ENCODE assay signal across 24 cellular contexts in the genomic region with DNA sequence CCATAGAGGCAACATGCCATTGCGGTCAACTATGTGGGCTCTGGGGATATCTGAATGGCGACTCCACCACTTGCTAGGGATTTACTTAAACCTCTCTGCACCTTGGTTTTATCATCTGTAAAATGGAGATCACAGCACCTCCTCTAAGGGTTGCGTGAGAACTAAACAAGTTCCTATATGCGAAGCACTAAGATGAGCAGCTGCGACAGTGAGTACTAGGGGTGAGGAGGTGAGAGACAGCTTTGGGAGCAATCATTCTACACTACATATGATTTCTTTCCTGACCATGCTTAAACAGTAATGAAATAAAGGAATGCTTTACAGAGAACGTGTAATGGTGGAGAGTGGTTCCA.
DNase-seq lines count a peak whose midpoint lies in the region; ATAC-seq and TF ChIP-seq lines count a peak whose summit lies in the region.
"Had no signal": no experiment of that assay in that cellular context is flagged by ENCODE, and none has a peak within 500 bp of the region (broad histone marks: within the 10 kb centered on the region; RNA-seq: fewer than 3 reads in every experiment).

No MANE protein-coding gene starts in this region.

- no peaks in the 10 kb centered on the region for H3K27me3 ChIP-seq in naive thymus-derived CD4-positive, alpha-beta T cell (ENCODE audit: control insufficient read depth in 2 of 2, insufficient read depth in 2 of 2, low read length in 2 of 2)
- H3K27me3 ChIP-seq in tibial artery, result no peaks in the 10 kb centered on the region
- no peaks in the 10 kb centered on the region for H3K27me3 ChIP-seq in BE2C
- H3K27me3 ChIP-seq: ascending aorta, Peyer's patch, right lobe of liver, SJSA1 had no signal

- H3K4me3 Mint-ChIP-seq in activated naive CD4-positive, alpha-beta T cell treated with anti-CD3 and anti-CD28 coated beads, Interleukin-2, amount 50 U/mL, for 24 hours, result peak overlapping the region; percentile 56
- no peak overlapping the region for H3K4me3 Mint-ChIP-seq in activated naive CD4-positive, alpha-beta T cell treated with anti-CD3 and anti-CD28 coated beads, Interleukin-2, amount 10 ng/mL, durations not matched to agents 7 days and 5 days
- no peak overlapping the region for H3K4me3 Mint-ChIP-seq in activated naive CD8-positive, alpha-beta T cell treated with anti-CD3 and anti-CD28 coated beads, Interleukin-2, amount 50 U/mL, for 24 hours
- H3K4me3 Mint-ChIP-seq in naive thymus-derived CD4-positive, alpha-beta T cell, result peak overlapping the region; percentile 43 to 80 (median 58)
- H3K4me3 Mint-ChIP-seq: activated CD4-positive, alpha-beta T cell treated with anti-CD3 and anti-CD28 coated beads for 36 hours; activated CD8-positive, alpha-beta memory T cell treated with anti-CD3 and anti-CD28 coated beads, Interleukin-2, amount 10 ng/mL, durations not matched to agents 7 days and 5 days had no signal

- H3K9me3 Mint-ChIP-seq in activated naive CD4-positive, alpha-beta T cell treated with anti-CD3 and anti-CD28 coated beads, Interleukin-2, amount 50 U/mL, for 24 hours, result no peaks in the 10 kb centered on the region
- H3K9me3 Mint-ChIP-seq in activated naive CD4-positive, alpha-beta T cell treated with anti-CD3 and anti-CD28 coated beads, Interleukin-2, amount 10 ng/mL, durations not matched to agents 7 days and 5 days, result no peaks in the 10 kb centered on the region
- H3K9me3 Mint-ChIP-seq in activated naive CD8-positive, alpha-beta T cell treated with anti-CD3 and anti-CD28 coated beads, Interleukin-2, amount 50 U/mL, for 24 hours, result no peaks in the 10 kb centered on the region
- H3K9me3 Mint-ChIP-seq in naive thymus-derived CD4-positive, alpha-beta T cell, result peaks cover 0 to 2% (median 0%) of the 10 kb centered on the region in 11 donors

- TF ChIP-seq CTCF in tibial artery (IDR thresholded peaks at IDR 0.05) (no peak), BE2C (IDR thresholded peaks at IDR 0.05; ENCODE audit: low read depth, low read length) (no peak)

- peak; percentile 41 for ATAC-seq in activated naive CD8-positive, alpha-beta T cell treated with anti-CD3 and anti-CD28 coated beads, Interleukin-2, amount 50 U/mL, for 24 hours
- ATAC-seq in naive thymus-derived CD4-positive, alpha-beta T cell, result peak; percentile 60
- ATAC-seq in GM19328 (IDR thresholded peaks at IDR 0.05; ENCODE audit: unreplicated experiment), result no peak
- ATAC-seq: activated CD4-positive, alpha-beta T cell treated with anti-CD3 and anti-CD28 coated beads for 36 hours; HCT116 had no signal

- no peaks in the 10 kb centered on the region for H3K36me3 Mint-ChIP-seq in activated naive CD4-positive, alpha-beta T cell treated with anti-CD3 and anti-CD28 coated beads, Interleukin-2, amount 50 U/mL, for 24 hours
- peaks cover 10% of the 10 kb centered on the region for H3K36me3 Mint-ChIP-seq in activated naive CD4-positive, alpha-beta T cell treated with anti-CD3 and anti-CD28 coated beads, Interleukin-2, amount 10 ng/mL, durations not matched to agents 7 days and 5 days
- no peaks in the 10 kb centered on the region for H3K36me3 Mint-ChIP-seq in activated naive CD8-positive, alpha-beta T cell treated with anti-CD3 and anti-CD28 coated beads, Interleukin-2, amount 50 U/mL, for 24 hours (ENCODE audit: low read depth)
- H3K36me3 Mint-ChIP-seq in naive thymus-derived CD4-positive, alpha-beta T cell, result peaks cover 0 to 4% (median 0%) of the 10 kb centered on the region in 5 donors

- peaks cover 50 to 72% of the 10 kb centered on the region in 2 donors for H3K4me1 ChIP-seq in naive thymus-derived CD4-positive, alpha-beta T cell (ENCODE audit: control insufficient read depth in 2 of 2, insufficient read depth in 2 of 2, low read length in 2 of 2)
- H3K4me1 ChIP-seq in tibial artery (peaks cover 0 to 94% (median 64%) of the 10 kb centered on the region in 4 donors), BE2C (peaks cover 30% of the 10 kb centered on the region)

- no peaks in the 10 kb centered on the region for H3K9me3 ChIP-seq in naive thymus-derived CD4-positive, alpha-beta T cell (ENCODE audit: control insufficient read depth in 2 of 3, low read length in 3 of 3)
- H3K9me3 ChIP-seq in tibial artery, result no peaks in the 10 kb centered on the region
- H3K9me3 ChIP-seq in BE2C, result no peaks in the 10 kb centered on the region
- H3K9me3 ChIP-seq: ascending aorta, left ventricle myocardium inferior, Peyer's patch, right lobe of liver, SJSA1 had no signal

- no peaks in the 10 kb centered on the region for H3K27me3 Mint-ChIP-seq in activated naive CD4-positive, alpha-beta T cell treated with anti-CD3 and anti-CD28 coated beads, Interleukin-2, amount 50 U/mL, for 24 hours
- no peaks in the 10 kb centered on the region for H3K27me3 Mint-ChIP-seq in activated naive CD4-positive, alpha-beta T cell treated with anti-CD3 and anti-CD28 coated beads, Interleukin-2, amount 10 ng/mL, durations not matched to agents 7 days and 5 days
- H3K27me3 Mint-ChIP-seq in activated naive CD8-positive, alpha-beta T cell treated with anti-CD3 and anti-CD28 coated beads, Interleukin-2, amount 50 U/mL, for 24 hours, result no peaks in the 10 kb centered on the region
- H3K27me3 Mint-ChIP-seq in naive thymus-derived CD4-positive, alpha-beta T cell, result no peaks in the 10 kb centered on the region
- H3K27me3 Mint-ChIP-seq: activated CD4-positive, alpha-beta T cell treated with anti-CD3 and anti-CD28 coated beads for 36 hours had no signal

- POLR2A ChIA-PET in naive thymus-derived CD4-positive, alpha-beta T cell (lab: Charles Lee), result interaction anchor here (0.7 kb wide), 1 partner anchor 8 kb away, joined by 3 read pairs; no protein-coding TSS in a partner anchor

- H3K27ac ChIP-seq in naive thymus-derived CD4-positive, alpha-beta T cell (ENCODE audit: low read depth, low read length), result no peak overlapping the region
- H3K27ac ChIP-seq in tibial artery, result peak overlapping the region; percentile 9 to 28
- H3K27ac ChIP-seq: ascending aorta, HL-60, Peyer's patch, SJSA1 had no signal

- no peak overlapping the region for H3K4me3 ChIP-seq in naive thymus-derived CD4-positive, alpha-beta T cell (ENCODE audit: low read length)
- no peak overlapping the region for H3K4me3 ChIP-seq in tibial artery
- no peak overlapping the region for H3K4me3 ChIP-seq in BE2C (ENCODE audit: low read depth, low read length)
- H3K4me3 ChIP-seq: ascending aorta, left ventricle myocardium inferior, Peyer's patch, right lobe of liver, SJSA1 had no signal

- peak overlapping the region; percentile 52 for H3K27ac Mint-ChIP-seq in activated naive CD4-positive, alpha-beta T cell treated with anti-CD3 and anti-CD28 coated beads, Interleukin-2, amount 50 U/mL, for 24 hours
- H3K27ac Mint-ChIP-seq in activated naive CD4-positive, alpha-beta T cell treated with anti-CD3 and anti-CD28 coated beads, Interleukin-2, amount 10 ng/mL, durations not matched to agents 7 days and 5 days, result no peak overlapping the region
- H3K27ac Mint-ChIP-seq in activated naive CD8-positive, alpha-beta T cell treated with anti-CD3 and anti-CD28 coated beads, Interleukin-2, amount 50 U/mL, for 24 hours, result no peak overlapping the region
- peak overlapping the region in 8 of 9 donors; percentile 14 to 82 (median 24) for H3K27ac Mint-ChIP-seq in naive thymus-derived CD4-positive, alpha-beta T cell
- H3K27ac Mint-ChIP-seq: activated CD4-positive, alpha-beta T cell treated with anti-CD3 and anti-CD28 coated beads for 36 hours; activated CD8-positive, alpha-beta memory T cell treated with anti-CD3 and anti-CD28 coated beads, Interleukin-2, amount 10 ng/mL, durations not matched to agents 7 days and 5 days had no signal

- no peaks in the 10 kb centered on the region for H3K36me3 ChIP-seq in naive thymus-derived CD4-positive, alpha-beta T cell (ENCODE audit: control insufficient read depth in 2 of 3, insufficient read depth in 3 of 3, low read length in 3 of 3)
- H3K36me3 ChIP-seq in tibial artery, result no peaks in the 10 kb centered on the region
- no peaks in the 10 kb centered on the region for H3K36me3 ChIP-seq in BE2C
- H3K36me3 ChIP-seq: ascending aorta, left ventricle myocardium inferior, Peyer's patch, right lobe of liver had no signal

- CTCF ChIA-PET in activated naive CD4-positive, alpha-beta T cell treated with anti-CD3 and anti-CD28 coated beads, Interleukin-2, amount 10 ng/mL, durations not matched to agents 7 days and 5 days (lab: Charles Lee), result interaction anchor here (1.3 kb wide), 1 partner anchor 8 kb away, joined by 3 read pairs; no protein-coding TSS in a partner anchor
- CTCF ChIA-PET in naive thymus-derived CD4-positive, alpha-beta T cell (lab: Charles Lee), result interaction anchor here (0.7 kb wide), 1 partner anchor 1391 kb away, joined by 3 read pairs; no protein-coding TSS in a partner anchor

- H3K4me1 Mint-ChIP-seq in activated naive CD4-positive, alpha-beta T cell treated with anti-CD3 and anti-CD28 coated beads, Interleukin-2, amount 50 U/mL, for 24 hours, result peaks cover 95% of the 10 kb centered on the region
- H3K4me1 Mint-ChIP-seq in activated naive CD4-positive, alpha-beta T cell treated with anti-CD3 and anti-CD28 coated beads, Interleukin-2, amount 10 ng/mL, durations not matched to agents 7 days and 5 days, result peaks cover 73% of the 10 kb centered on the region
- H3K4me1 Mint-ChIP-seq in activated naive CD8-positive, alpha-beta T cell treated with anti-CD3 and anti-CD28 coated beads, Interleukin-2, amount 50 U/mL, for 24 hours, result peaks cover 87% of the 10 kb centered on the region
- peaks cover 71 to 96% (median 94%) of the 10 kb centered on the region in 7 donors for H3K4me1 Mint-ChIP-seq in naive thymus-derived CD4-positive, alpha-beta T cell

- intact Hi-C loops in naive thymus-derived CD4-positive, alpha-beta T cell (cut with micrococcal nuclease), result loop anchor here in 1 of 2 donors (5.0 kb wide), 1 partner anchor 37 kb away; no protein-coding TSS in a partner anchor
- intact Hi-C loops in tibial artery (cut with DNase I; ENCODE audit: low total_unique reads), result no loop called here

- DNase-seq in activated naive CD4-positive, alpha-beta T cell treated with anti-CD3 and anti-CD28 coated beads, Interleukin-2, amount 10 ng/mL, durations not matched to agents 7 days and 5 days, result no peak
- DNase-seq in activated naive CD8-positive, alpha-beta T cell treated with anti-CD3 and anti-CD28 coated beads, Interleukin-2, amount 50 U/mL, for 24 hours, result no peak
- no peak for DNase-seq in naive thymus-derived CD4-positive, alpha-beta T cell
- DNase-seq in tibial artery (no peak), BE2C (no peak)
- no peak for DNase-seq in stimulated activated CD8-positive, alpha-beta memory T cell treated with anti-CD3 and anti-CD28 coated beads, Interleukin-4, amount 100 ng/mL, for 48 hours
- DNase-seq: activated CD4-positive, alpha-beta T cell treated with anti-CD3 and anti-CD28 coated beads for 36 hours; activated effector memory CD4-positive, alpha-beta T cell treated with anti-CD3 and anti-CD28 coated beads, Interleukin-2, amount 50 U/mL, for 16 hours; C1 segment of cervical spinal cord; effector memory CD4-positive, alpha-beta T cell; glutamatergic neuron; left ventricle myocardium inferior; NCI-H187; NCI-H226; Peyer's patch; right lobe of liver; T1000 had no signal

Comparison
In these comparisons a context has a peak if more than half of its experiments do, and no peak if none do; other contexts are left out.
1. H3K27ac Mint-ChIP-seq: peak in activated naive CD4-positive, alpha-beta T cell treated with anti-CD3 and anti-CD28 coated beads, Interleukin-2, amount 50 U/mL, for 24 hours (single experiment) and naive thymus-derived CD4-positive, alpha-beta T cell (8 of 9); none in activated naive CD4-positive, alpha-beta T cell treated with anti-CD3 and anti-CD28 coated beads, Interleukin-2, amount 10 ng/mL, durations not matched to agents 7 days and 5 days (single experiment) and activated naive CD8-positive, alpha-beta T cell treated with anti-CD3 and anti-CD28 coated beads, Interleukin-2, amount 50 U/mL, for 24 hours (single experiment).
2. H3K4me3 Mint-ChIP-seq: peak in activated naive CD4-positive, alpha-beta T cell treated with anti-CD3 and anti-CD28 coated beads, Interleukin-2, amount 50 U/mL, for 24 hours (single experiment) and naive thymus-derived CD4-positive, alpha-beta T cell (10 of 10); none in activated naive CD4-positive, alpha-beta T cell treated with anti-CD3 and anti-CD28 coated beads, Interleukin-2, amount 10 ng/mL, durations not matched to agents 7 days and 5 days (single experiment) and activated naive CD8-positive, alpha-beta T cell treated with anti-CD3 and anti-CD28 coated beads, Interleukin-2, amount 50 U/mL, for 24 hours (single experiment).